Comparison of ENCODE assay signal across 18 cellular contexts in the genomic region with DNA sequence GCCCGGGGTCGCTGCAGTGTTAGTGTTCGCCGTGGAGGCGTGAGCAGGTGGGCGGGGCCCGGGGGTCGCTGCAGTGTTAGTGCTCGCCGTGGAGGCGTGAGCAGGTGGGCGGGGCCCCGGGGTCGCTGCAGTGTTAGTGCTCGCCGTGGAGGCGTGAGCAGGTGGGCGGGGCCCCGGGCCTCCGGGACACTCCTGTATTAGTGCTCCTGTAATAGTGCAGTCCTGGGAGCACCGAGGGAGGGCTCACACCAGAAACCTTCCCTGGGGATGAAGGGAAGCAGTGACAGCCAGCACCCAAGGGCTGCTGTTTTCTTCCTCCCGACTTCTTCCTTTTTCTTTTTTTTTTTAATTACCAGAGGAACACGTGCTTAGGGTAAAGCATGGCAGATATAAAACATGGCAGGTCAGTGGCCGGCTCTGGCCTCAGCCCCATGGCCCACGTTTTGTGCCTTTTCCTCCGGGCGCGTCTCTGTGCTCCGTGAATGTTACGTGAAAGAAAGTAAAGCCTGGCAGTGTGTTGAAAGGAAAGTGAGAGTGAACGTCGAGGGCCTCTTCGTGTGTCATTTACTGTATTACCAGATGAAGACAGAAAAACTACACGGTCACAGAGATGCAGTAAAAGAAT.
"Had no signal": no experiment of that assay in that cellular context is flagged by ENCODE, and none has a peak within 500 bp of the region (broad histone marks: within the 10 kb centered on the region; RNA-seq: fewer than 3 reads in every experiment).

No MANE protein-coding gene starts in this region.

- H3K27ac ChIP-seq: coronary artery, left ventricle myocardium inferior, neutrophil, sigmoid colon, skin epidermis, stomach, thoracic aorta, transverse colon had no signal

- H3K4me3 ChIP-seq: coronary artery, left ventricle myocardium inferior, sigmoid colon, skin epidermis, stomach, thoracic aorta, transverse colon had no signal

- H3K4me3 Mint-ChIP-seq: endodermal cell; nephron; stimulated activated naive B cell treated with anti-CD40 and anti-IgM and Interleukin-4, amounts not matched to agents 10 μg/mL and 1 μg/mL and 100 μg/mL, for 72 hours had no signal

- H3K27me3 Mint-ChIP-seq: naive B cell; stimulated activated naive B cell treated with anti-CD40 and anti-IgM and Interleukin-4, amounts not matched to agents 10 μg/mL and 1 μg/mL and 100 μg/mL, for 72 hours had no signal

- DNase-seq: effector CD4-positive, alpha-beta T cell; endodermal cell; islet precursor cell; left ventricle myocardium inferior; mesendoderm; naive B cell; sigmoid colon; stimulated activated CD4-positive, alpha-beta T cell treated with anti-CD3 and anti-CD28 coated beads, Interleukin-2, amount 100 ng/mL, for 24 hours; stimulated activated CD4-positive, alpha-beta T cell treated with anti-CD3 and anti-CD28 coated beads, Interleukin-4, amount 100 ng/mL, for 4 hours; stimulated activated naive B cell treated with anti-CD40 and anti-IgM and Interleukin-4, amounts not matched to agents 10 μg/mL and 1 μg/mL and 100 μg/mL, for 72 hours; stomach; substantia nigra; transverse colon had no signal

- ATAC-seq: stimulated activated naive B cell treated with anti-CD40 and anti-IgM and Interleukin-4, amounts not matched to agents 10 μg/mL and 1 μg/mL and 100 μg/mL, for 72 hours had no signal

- H3K9me3 Mint-ChIP-seq: naive B cell, nephron had no signal

- H3K4me1 ChIP-seq: transverse colon had no signal

- H3K4me1 Mint-ChIP-seq: endodermal cell had no signal

- H3K27ac Mint-ChIP-seq: endodermal cell; stimulated activated naive B cell treated with anti-CD40 and anti-IgM and Interleukin-4, amounts not matched to agents 10 μg/mL and 1 μg/mL and 100 μg/mL, for 72 hours had no signal

- H3K27me3 ChIP-seq: neutrophil, sigmoid colon, stomach, transverse colon had no signal
